15 cellular contexts compared by ENCODE assay signal in genomic region chr1:16189003-16189402, GRCh38. TPM values are rescaled to one million over a fixed set of nuclear protein-coding genes. Genes with fewer than 3 reads are reported as not detected.
DNase-seq lines count a peak whose midpoint lies in the region; ATAC-seq and TF ChIP-seq lines count a peak whose summit lies in the region.
"Had no signal": no experiment of that assay in that cellular context is flagged by ENCODE, and none has a peak within 500 bp of the region (broad histone marks: within the 10 kb centered on the region; RNA-seq: fewer than 3 reads in every experiment).

No MANE protein-coding gene starts in this region.

- peaks cover 4% of the 10 kb centered on the region for H3K27me3 Mint-ChIP-seq in GM23338 (ENCODE audit: insufficient read depth, low read depth, poor library complexity)

- H3K79me2 ChIP-seq in GM23338 (replicated peaks; ENCODE audit: insufficient read depth) = no peaks in the 10 kb centered on the region

- no peak overlapping the region for H3K27ac ChIP-seq in GM23338 (ENCODE audit: low read depth)
- peak overlapping the region; percentile 98 for H3K27ac ChIP-seq in RWPE1
- H3K27ac ChIP-seq: C4-2B had no signal

- no peaks in the 10 kb centered on the region for H3K36me3 Mint-ChIP-seq in GM23338 (ENCODE audit: low read depth)
- H3K36me3 Mint-ChIP-seq: natural killer cell treated with Interleukin-12 subunit alpha and Interleukin-12 subunit beta and Interleukin-15 and Interleukin-18, amount 100 ng/mL, for 72 hours; WTC11 had no signal

- no peaks in the 10 kb centered on the region for H3F3A ChIP-seq in GM23338 (replicated peaks; ENCODE audit: low read depth)

- no peak overlapping the region for H3K4me3 ChIP-seq in GM23338
- no peak overlapping the region for H3K4me3 ChIP-seq in fibroblast of villous mesenchyme (ENCODE audit: low read depth, low read length)

- H3K27me3 ChIP-seq in GM23338 (ENCODE audit: insufficient read depth) = no peaks in the 10 kb centered on the region

- 0 out of 2 replicates have a peak overlapping the region, but pooled peaks have one; percentile 28 for H2AFZ ChIP-seq in GM23338

- POLR2A ChIA-PET in RWPE1 (lab: Yijun Ruan, JAX; ENCODE audit: low non-redundant PET) = interaction anchor here (0.9 to 1.5 kb wide), 2 partner anchors 18 to 28 kb away, joined by 3 to 4 read pairs; no protein-coding TSS in a partner anchor
- POLR2A ChIA-PET in GM10248 (lab: Yijun Ruan, JAX) = no interaction called here

- TF ChIP-seq CTCF in GM23338 (conservative IDR thresholded peaks at IDR 0.05; ENCODE audit: low read depth in 2 of 2) (no peak), RWPE1 (conservative IDR thresholded peaks at IDR 0.05; ENCODE audit: low read depth) (no peak), fibroblast of villous mesenchyme (IDR thresholded peaks at IDR 0.05; ENCODE audit: insufficient read depth, low read depth, low read length) (no peak), GM10248 (IDR thresholded peaks at IDR 0.05; ENCODE audit: control extremely low read depth, extremely low read depth, low read depth, missing control alignments) (no peak)

- no peaks in the 10 kb centered on the region for H3K36me3 ChIP-seq in GM23338 (ENCODE audit: insufficient read depth)

- H3K9me3 Mint-ChIP-seq in GM23338 = no peaks in the 10 kb centered on the region
- H3K9me3 Mint-ChIP-seq: natural killer cell treated with Interleukin-12 subunit alpha and Interleukin-12 subunit beta and Interleukin-15 and Interleukin-18, amount 100 ng/mL, for 72 hours; WTC11 had no signal

- H3K4me1 ChIP-seq in GM23338 (ENCODE audit: insufficient read depth) = no peaks in the 10 kb centered on the region; the same call in 1 of the 2 replicates

- CTCF ChIA-PET in RWPE1 (lab: Yijun Ruan, JAX) = interaction anchor here (1.1 to 3.6 kb wide), 5 partner anchors 23 to 110 kb away, joined by 3 to 29 read pairs (median 3); no protein-coding TSS in a partner anchor
- CTCF ChIA-PET in GM10248 (lab: Yijun Ruan, JAX) = interaction anchor here (0.9 to 17.0 kb wide), 18 partner anchors 9 to 492 kb away, joined by 3 to 328 read pairs (median 4); partner anchors contain the start of gene FAM131C

- H3K9me2 ChIP-seq in GM23338 (ENCODE audit: insufficient read depth) = no peaks in the 10 kb centered on the region

- no peak for ATAC-seq in GM23338
- ATAC-seq: natural killer cell treated with Interleukin-12 subunit alpha and Interleukin-12 subunit beta and Interleukin-15 and Interleukin-18, amount 100 ng/mL, for 72 hours; WTC11 had no signal

- no peaks in the 10 kb centered on the region for H4K20me1 ChIP-seq in GM23338 (replicated peaks; ENCODE audit: insufficient read depth)

- no peak overlapping the region for H3K4me3 Mint-ChIP-seq in GM23338
- H3K4me3 Mint-ChIP-seq: natural killer cell treated with Interleukin-12 subunit alpha and Interleukin-12 subunit beta and Interleukin-15 and Interleukin-18, amount 100 ng/mL, for 72 hours; WTC11 had no signal

- no peak overlapping the region for H3K4me2 ChIP-seq in GM23338

- DNase-seq in GM23338 (ENCODE audit: low spot score) = no peak
- peak; percentile 69 for DNase-seq in RWPE1 (ENCODE audit: low spot score)
- DNase-seq in fibroblast of villous mesenchyme (ENCODE audit: low read depth) = peak; percentile 38
- DNase-seq in renal cortical epithelial cell (ENCODE audit: low read depth) = peak; percentile 56
- DNase-seq in GM10248 (ENCODE audit: extremely low spot score) = no peak
- no peak for DNase-seq in HCEC 1CT
- no peak for DNase-seq in NCI-H2196 (lab: John Stamatoyannopoulos, UW; ENCODE audit: unreplicated experiment)
- DNase-seq in NCI-H146 (lab: John Stamatoyannopoulos, UW) = no peak
- DNase-seq: activated naive CD4-positive, alpha-beta T cell treated with anti-CD3 and anti-CD28 coated beads, Interleukin-2, amount 50 U/mL, for 16 hours; GF-D8; NCI-H1930; NCI-H82 had no signal

- no peaks in the 10 kb centered on the region; the same call in 2 of the 3 replicates for H3K4me1 Mint-ChIP-seq in GM23338
- H3K4me1 Mint-ChIP-seq: WTC11 had no signal

- H3K27ac Mint-ChIP-seq in GM23338 = no peak overlapping the region
- H3K27ac Mint-ChIP-seq: natural killer cell treated with Interleukin-12 subunit alpha and Interleukin-12 subunit beta and Interleukin-15 and Interleukin-18, amount 100 ng/mL, for 72 hours; WTC11 had no signal

TF ChIP-seq in GM23338, 12 proteins besides CTCF, POLR2A, EP300 and RAD21:
- no peak for TF ChIP-seq JUNB (IDR thresholded peaks at IDR 0.05; ENCODE audit: unreplicated experiment)

RNA-seq across cellular contexts. Expression of gene ARHGEF19, which starts 23.4 kb away (rescaled TPM):
- 37.5 and 46.4 TPM in 2 replicates for total RNA-seq in GM23338 (2014; rRNA removed; shearing (Covaris generic))
- 19.5 and 22.5 TPM in 2 replicates for polyA plus RNA-seq in GM23338 (2016; fragmentation: Nextera tagmentation; extraction: Ambion mirVana)
- total RNA-seq in fibroblast of villous mesenchyme (9.9 and 11.6 TPM in 2 replicates), renal cortical epithelial cell (2.3 and 3.3 TPM in 2 replicates)

RNA-seq across cellular contexts. Expression of gene EPHA2, which starts 33.1 kb away (rescaled TPM):
- total RNA-seq in GM23338 (2014; rRNA removed; shearing (Covaris generic)) = 35.0 and 51.2 TPM in 2 replicates
- polyA plus RNA-seq in GM23338 (2016; fragmentation: Nextera tagmentation; extraction: Ambion mirVana) = 7.5 and 8.5 TPM in 2 replicates
- total RNA-seq in fibroblast of villous mesenchyme = 47.0 and 104 TPM in 2 replicates
- 104 and 146 TPM in 2 replicates for total RNA-seq in renal cortical epithelial cell
- total RNA-seq: natural killer cell treated with Interleukin-12 subunit alpha and Interleukin-12 subunit beta and Interleukin-15 and Interleukin-18, amount 100 ng/mL, for 72 hours had no signal

RNA-seq across cellular contexts. Expression of gene CPLANE2, which starts 48.0 kb away (rescaled TPM):
- total RNA-seq in GM23338 (2014; rRNA removed; shearing (Covaris generic)) = 1.6 and 1.8 TPM in 2 replicates
- polyA plus RNA-seq in GM23338 (2016; fragmentation: Nextera tagmentation; extraction: Ambion mirVana) = 0.44 and 1.1 TPM in 2 replicates
- total RNA-seq in fibroblast of villous mesenchyme (13.0 and 15.1 TPM in 2 replicates), renal cortical epithelial cell (3.3 and 10.8 TPM in 2 replicates)

Comparison
In these comparisons a context has a peak if more than half of its experiments do, and no peak if none do; other contexts are left out.
1. DNase-seq: peak in RWPE1 (single experiment), fibroblast of villous mesenchyme (single experiment) and renal cortical epithelial cell (single experiment); none in GM23338 (single experiment), GM10248 (single experiment), HCEC 1CT (single experiment), NCI-H2196 (single experiment) and NCI-H146 (single experiment).